ENCODE assay signal across 1 cellular context in the genomic region with DNA sequence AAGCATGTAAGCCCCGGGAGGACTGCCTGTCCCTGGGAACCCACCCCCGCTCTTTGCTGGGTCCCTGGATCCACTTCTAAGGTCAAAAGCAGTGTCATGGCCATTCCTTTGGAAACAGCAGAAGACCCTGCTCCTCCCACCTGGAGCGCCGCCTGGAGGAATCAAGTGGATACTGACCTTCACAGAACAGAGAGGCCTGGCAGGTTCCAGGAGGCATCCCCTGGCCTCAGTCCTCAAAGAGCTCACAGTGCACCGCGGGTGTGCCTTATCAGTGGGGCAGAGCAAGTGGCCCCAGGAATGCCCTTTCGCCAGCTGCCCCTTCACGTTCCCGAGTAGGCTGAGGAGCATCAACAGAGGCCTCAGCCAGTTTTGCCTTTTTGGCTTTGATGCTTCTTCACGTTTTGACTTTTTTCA.
TF ChIP-seq lines count a peak whose summit lies in the region.

No MANE protein-coding gene starts in this region.

TF ChIP-seq in H1, 55 proteins besides CTCF, POLR2A, EP300 and RAD21:
- TF ChIP-seq CHD1 (IDR thresholded peaks at IDR 0.05; ENCODE audit: low read depth, low read length) (no peak), TAF1 (IDR thresholded peaks at IDR 0.05; ENCODE audit: low read depth, low read length) (no peak), SIN3A (conservative IDR thresholded peaks at IDR 0.05 in 1 of 2, IDR thresholded peaks at IDR 0.05 in 1 of 2; ENCODE audit: low read depth in 1 of 2, low read length in 2 of 2) (peak in 1 of 2 experiments; percentile 72; a peak in 2 of 4 replicates), ZNF274 (IDR thresholded peaks at IDR 0.05; ENCODE audit: borderline replicate concordance, extremely low read depth, low read length) (no peak), ATF2 (IDR thresholded peaks at IDR 0.05; ENCODE audit: low read length) (no peak), RBBP5 (IDR thresholded peaks at IDR 0.05; ENCODE audit: borderline replicate concordance, low read depth, low read length) (no peak)
